ENCODE assay signal across 10 cellular contexts in the genomic region with DNA sequence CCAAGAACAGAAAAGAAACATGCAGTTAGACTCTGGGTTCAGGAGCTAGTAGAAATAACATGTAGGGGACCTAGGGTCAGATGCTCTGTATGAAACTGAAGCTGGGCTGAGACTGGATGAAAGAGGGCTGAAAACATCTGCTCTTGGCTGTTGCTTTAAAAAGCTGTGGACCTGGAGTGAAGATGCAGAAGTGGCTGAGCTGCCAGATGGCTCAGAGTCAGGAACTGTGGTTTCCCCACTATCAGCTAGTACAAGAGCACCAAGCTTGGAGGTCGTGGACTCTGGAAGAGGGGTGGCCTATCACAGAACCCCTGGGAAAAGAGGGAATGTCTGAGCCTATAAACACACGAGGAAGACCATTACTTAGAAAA. TPM values are rescaled to one million over a fixed set of nuclear protein-coding genes. Genes with fewer than 3 reads are reported as not detected.
A peak's percentile ranks its signal among the peaks of the same experiment; 100 is the strongest.
DNase-seq lines count a peak whose midpoint lies in the region; ATAC-seq and TF ChIP-seq lines count a peak whose summit lies in the region.
"Had no signal": no experiment of that assay in that cellular context is flagged by ENCODE, and none has a peak within 500 bp of the region (broad histone marks: within the 10 kb centered on the region; RNA-seq: fewer than 3 reads in every experiment).

No MANE protein-coding gene starts in this region.

- TF ChIP-seq CTCF in DND-41 (IDR thresholded peaks at IDR 0.05; ENCODE audit: borderline replicate concordance, extremely low read depth, low read length, poor library complexity, severe bottlenecking), result no peak

- H3K4me2 ChIP-seq in DND-41 (ENCODE audit: insufficient read depth, low read length), result no peak overlapping the region

- peaks cover 23% of the 10 kb centered on the region for H3K79me2 ChIP-seq in DND-41 (ENCODE audit: insufficient read depth, low read length)

- H3K4me1 ChIP-seq in DND-41 (ENCODE audit: insufficient read depth, low read length), result peaks cover 16% of the 10 kb centered on the region

- no peak overlapping the region for H3K27ac ChIP-seq in DND-41 (ENCODE audit: low read length)

- no peaks in the 10 kb centered on the region for H3K36me3 ChIP-seq in DND-41 (ENCODE audit: insufficient read depth, low read length)

- ATAC-seq in DND-41 (ENCODE audit: insufficient read depth, low read depth) (peak; percentile 76), HG02642 (IDR thresholded peaks at IDR 0.05; ENCODE audit: poor library complexity, unreplicated experiment) (peak; percentile 77), left lobe of liver (peak; percentile 77), HG02588 (IDR thresholded peaks at IDR 0.05; ENCODE audit: unreplicated experiment) (no peak), HG02885 (IDR thresholded peaks at IDR 0.05; ENCODE audit: poor library complexity, unreplicated experiment) (no peak)

- H3K27me3 ChIP-seq in DND-41 (ENCODE audit: insufficient read depth, low read length, poor library complexity), result no peaks in the 10 kb centered on the region

- H3K9me3 ChIP-seq in DND-41 (ENCODE audit: insufficient read depth, low read length, severe bottlenecking), result no peaks in the 10 kb centered on the region

- H3K4me3 ChIP-seq in DND-41 (ENCODE audit: low read depth in 1 of 2, low read length in 2 of 2), result no peak overlapping the region

- H3K9ac ChIP-seq in DND-41 (ENCODE audit: low read depth, low read length), result no peak overlapping the region

- no peak overlapping the region for H2AFZ ChIP-seq in DND-41 (ENCODE audit: low read depth, low read length)

- DNase-seq in DND-41 (no peak), UCSD-AML1 (lab: John Stamatoyannopoulos, UW; ENCODE audit: unreplicated experiment) (peak; percentile 15), left lobe of liver (ENCODE audit: low spot score) (no peak), mucosa of gallbladder (ENCODE audit: low spot score) (no peak)
- no peak for DNase-seq in activated T-cell treated with anti-CD3 and anti-CD28 coated beads, Interleukin-2, amount 50 U/mL, for 1 hour
- DNase-seq: NCI-H2081 treated with DMSO at 0.1 percent for 48 hours, SW 1271 had no signal

- H4K20me1 ChIP-seq in DND-41 (ENCODE audit: insufficient read depth, low read length), result no peaks in the 10 kb centered on the region

RNA-seq across cellular contexts. Expression of a gene that starts 5.9 kb away (rescaled TPM):
- total RNA-seq in left lobe of liver (76.2 TPM), mucosa of gallbladder (13.0 TPM)

RNA-seq across cellular contexts. Expression of a gene that starts 6.3 kb away (rescaled TPM):
- 14.6 TPM for total RNA-seq in left lobe of liver
- total RNA-seq in mucosa of gallbladder, result 35.9 TPM

Comparison
In these comparisons a context has a peak if more than half of its experiments do, and no peak if none do; other contexts are left out.
1. ATAC-seq: peak in DND-41 (single experiment), HG02642 (single experiment) and left lobe of liver (single experiment); none in HG02588 (single experiment) and HG02885 (single experiment).